ENCODE assay signal across 8 cellular contexts in genomic region chr6:166275714-166276166, GRCh38. TPM values are rescaled to one million over a fixed set of nuclear protein-coding genes. Genes with fewer than 3 reads are reported as not detected.
DNase-seq lines count a peak whose midpoint lies in the region; ATAC-seq and TF ChIP-seq lines count a peak whose summit lies in the region.

No MANE protein-coding gene starts in this region.

- no peaks in the 10 kb centered on the region for H3K36me3 Mint-ChIP-seq in effector memory CD8-positive, alpha-beta T cell (ENCODE audit: insufficient read depth)

- no peaks in the 10 kb centered on the region for H4K20me1 ChIP-seq in BLaER1

- intact Hi-C loops in mucosa of descending colon (cut with DNase I, micrococcal nuclease): loop anchor here (5.0 to 10.0 kb wide), 2 partner anchors 127 to 129 kb away; no protein-coding TSS in a partner anchor

- H3K9ac ChIP-seq in BLaER1: no peak overlapping the region

- H3K27me3 Mint-ChIP-seq in effector memory CD8-positive, alpha-beta T cell: peaks cover 9 to 33% of the 10 kb centered on the region in 2 donors

- peaks cover 6% of the 10 kb centered on the region; the same call in 1 of the 2 replicates for H3K4me1 ChIP-seq in BLaER1
- H3K4me1 ChIP-seq in mucosa of descending colon (ENCODE audit: low read depth): no peaks in the 10 kb centered on the region

- peak overlapping the region; percentile 15 to 24 for H3K27ac Mint-ChIP-seq in effector memory CD8-positive, alpha-beta T cell

- H3K9me3 Mint-ChIP-seq in effector memory CD8-positive, alpha-beta T cell: no peaks in the 10 kb centered on the region

- peaks cover 5 to 9% of the 10 kb centered on the region in 2 donors for H3K4me1 Mint-ChIP-seq in effector memory CD8-positive, alpha-beta T cell (ENCODE audit: low read depth in 2 of 2)

- H3K27ac ChIP-seq in BLaER1: no peak overlapping the region

- peak; percentile 93 for TF ChIP-seq CTCF in mucosa of descending colon (IDR thresholded peaks at IDR 0.05)

- H3K36me3 ChIP-seq in BLaER1 (no peaks in the 10 kb centered on the region), mucosa of descending colon (ENCODE audit: low read depth) (no peaks in the 10 kb centered on the region)

- no peaks in the 10 kb centered on the region for H3K27me3 ChIP-seq in BLaER1

- H3K4me3 ChIP-seq in BLaER1 (no peak overlapping the region), mucosa of descending colon (no peak overlapping the region)

- H3K4me2 ChIP-seq in BLaER1: peak overlapping the region; percentile 23; the same call in 1 of the 2 replicates

- DNase-seq in NCI-H748 (lab: John Stamatoyannopoulos, UW; ENCODE audit: unreplicated experiment) (peak; percentile 49), mucosa of descending colon (peak; percentile 76 to 87 (median 79))
- DNase-seq in activated CD8-positive, alpha-beta memory T cell treated with anti-CD3 and anti-CD28 coated beads for 4 hours (ENCODE audit: low read depth in 2 of 2): peak; percentile 49 to 57
- DNase-seq in effector memory CD8-positive, alpha-beta T cell: peak; percentile 82 to 88 (median 88)
- peak; percentile 63 to 74 for DNase-seq in stimulated activated CD8-positive, alpha-beta memory T cell treated with anti-CD3 and anti-CD28 coated beads, Interleukin-7, amount 100 ng/mL, for 1 hour (ENCODE audit: low read depth in 2 of 2)

- peak overlapping the region in 1 of 2 donors; percentile 26 for H3K4me3 Mint-ChIP-seq in effector memory CD8-positive, alpha-beta T cell

- H3K9me3 ChIP-seq in BLaER1 (no peaks in the 10 kb centered on the region), mucosa of descending colon (no peaks in the 10 kb centered on the region)

- ATAC-seq in GM18873 (IDR thresholded peaks at IDR 0.05; ENCODE audit: low FRiP score, unreplicated experiment) (peak; percentile 83), HG03095 (IDR thresholded peaks at IDR 0.05; ENCODE audit: unreplicated experiment) (peak; percentile 73), mucosa of descending colon (peak; percentile 96)
- ATAC-seq in effector memory CD8-positive, alpha-beta T cell (replicated peaks): peak; percentile 98

RNA-seq across cellular contexts. Expression of gene PRR18, which starts 32.5 kb away (rescaled TPM):
- under 1 TPM in 1 of 3 donors, not detected in 2; 0.13 TPM for total RNA-seq in mucosa of descending colon
